In the genomic region with DNA sequence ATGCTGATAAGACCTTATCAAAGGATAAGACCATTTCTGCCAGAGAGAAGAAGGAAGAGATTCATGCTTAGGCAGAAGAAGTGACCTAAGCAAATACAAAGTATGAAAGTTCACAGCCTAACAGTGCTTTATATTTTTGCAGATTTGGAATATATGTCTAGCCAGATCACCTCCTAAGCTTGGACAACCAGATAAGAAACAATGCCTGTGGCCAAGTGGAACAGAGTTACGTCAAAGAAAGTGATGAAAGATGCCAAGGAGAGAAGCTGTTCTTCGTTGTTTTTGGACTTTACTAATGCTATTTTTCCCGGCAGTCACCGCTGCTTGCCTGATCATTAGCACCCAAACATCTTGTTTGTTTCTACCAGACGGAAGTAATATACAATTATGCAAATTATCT, we compare ENCODE assay signal across 18 cellular contexts.
A peak's percentile ranks its signal among the peaks of the same experiment; 100 is the strongest.
DNase-seq lines count a peak whose midpoint lies in the region; ATAC-seq, FAIRE-seq and TF ChIP-seq lines count a peak whose summit lies in the region.
"Had no signal": no experiment of that assay in that cellular context is flagged by ENCODE, and none has a peak within 500 bp of the region (broad histone marks: within the 10 kb centered on the region; RNA-seq: fewer than 3 reads in every experiment).

No MANE protein-coding gene starts in this region.

- no TSS peak for BruUV-seq in endothelial cell of umbilical vein (replicated peaks; lab: Mats Ljungman, UMichigan)

- H3K27me3 ChIP-seq in endothelial cell of umbilical vein (ENCODE audit: control insufficient read depth in 2 of 2, insufficient read depth in 2 of 2, low read length in 2 of 2) (no peaks in the 10 kb centered on the region), HAP-1 (ENCODE audit: low read depth) (0 out of 2 replicates have a peak, but pooled peaks cover under 1% of the 10 kb centered on the region)
- H3K27me3 ChIP-seq in effector memory CD4-positive, alpha-beta T cell (replicated peaks; ENCODE audit: control insufficient read depth, insufficient read depth, low read length, poor library complexity, severe bottlenecking), result no peaks in the 10 kb centered on the region

- no peak overlapping the region for H3K27ac ChIP-seq in endothelial cell of umbilical vein (ENCODE audit: insufficient read depth, low read depth, low read length)
- H3K27ac ChIP-seq in effector memory CD4-positive, alpha-beta T cell (ENCODE audit: insufficient read depth, low read length, poor library complexity, severe bottlenecking), result no peak overlapping the region
- H3K27ac ChIP-seq: A549, C4-2B had no signal

- H3K9me1 ChIP-seq in endothelial cell of umbilical vein (replicated peaks; ENCODE audit: control insufficient read depth, extremely low read depth, insufficient read depth, low read length), result no peaks in the 10 kb centered on the region

- no peaks in the 10 kb centered on the region for H3K79me2 ChIP-seq in endothelial cell of umbilical vein (ENCODE audit: control insufficient read depth, insufficient read depth, low read length)

- dilution Hi-C loops in endothelial cell of umbilical vein (cut with MboI; ENCODE audit: extremely low pct_ligation_motif_present, low sequenced_read_pairs), result no loop called here

- CTCF ChIA-PET in endothelial cell of umbilical vein (lab: Charles Lee), result interaction anchor here (1.0 to 3.2 kb wide), 3 partner anchors 11 to 281 kb away, joined by 3 to 12 read pairs (median 3); no protein-coding TSS in a partner anchor
- CTCF ChIA-PET in activated CD8-positive, alpha-beta T cell treated with anti-CD3 and anti-CD28 coated beads, Interleukin-2, amount 10 ng/mL, durations not matched to agents 7 days and 5 days (lab: Charles Lee), result no interaction called here

- no peak overlapping the region for H3K4me3 Mint-ChIP-seq in activated CD8-positive, alpha-beta T cell treated with anti-CD3 and anti-CD28 coated beads, Interleukin-2, amount 10 ng/mL, durations not matched to agents 7 days and 5 days
- H3K4me3 Mint-ChIP-seq: CD4-positive, alpha-beta T cell; H9 had no signal

- DNase-seq in astrocyte of the hippocampus (ENCODE audit: low read depth, low spot score), result peak; percentile 8
- no peak for DNase-seq in endothelial cell of umbilical vein (ENCODE audit: low read depth, low spot score)
- DNase-seq in iris pigment epithelial cell (ENCODE audit: low read depth), result peak; percentile 33
- no peak for DNase-seq in HAP-1 (ENCODE audit: low spot score in 2 of 2)
- no peak for DNase-seq in effector memory CD4-positive, alpha-beta T cell
- DNase-seq in A172 (ENCODE audit: low spot score), result no peak
- no peak for DNase-seq in activated CD8-positive, alpha-beta T cell treated with anti-CD3 and anti-CD28 coated beads, Interleukin-2, amount 10 ng/mL, durations not matched to agents 7 days and 5 days
- DNase-seq: AML-193; Caco-2; CD4-positive, alpha-beta T cell; H9 had no signal

- no peaks in the 10 kb centered on the region for H3K9me3 ChIP-seq in endothelial cell of umbilical vein (replicated peaks; ENCODE audit: control insufficient read depth, insufficient read depth, low read length)
- H3K9me3 ChIP-seq in HAP-1, result no peaks in the 10 kb centered on the region
- H3K9me3 ChIP-seq in effector memory CD4-positive, alpha-beta T cell (ENCODE audit: control insufficient read depth, low read length), result no peaks in the 10 kb centered on the region
- H3K9me3 ChIP-seq: A549, Caco-2 had no signal

- no peak overlapping the region for H3K4me2 ChIP-seq in endothelial cell of umbilical vein (ENCODE audit: insufficient read depth, low read length)
- H3K4me2 ChIP-seq: A549 had no signal

- intact Hi-C loops in endothelial cell of umbilical vein (cut with micrococcal nuclease), result no loop called here

- TF ChIP-seq POLR2A in endothelial cell of umbilical vein (IDR thresholded peaks at IDR 0.05; ENCODE audit: low read depth, low read length), result no peak

- H2AFZ ChIP-seq in endothelial cell of umbilical vein (ENCODE audit: low read depth, low read length), result peak overlapping the region; percentile 46

- no peak for TF ChIP-seq CTCF in endothelial cell of umbilical vein (IDR thresholded peaks at IDR 0.05; ENCODE audit: extremely low read depth in 1 of 2, insufficient read depth in 1 of 2, low read depth in 1 of 2, low read length in 2 of 2)

- H3K4me1 ChIP-seq in endothelial cell of umbilical vein (ENCODE audit: control insufficient read depth, extremely low read depth, insufficient read depth, low read length) (no peaks in the 10 kb centered on the region), HAP-1 (no peaks in the 10 kb centered on the region)
- no peaks in the 10 kb centered on the region for H3K4me1 ChIP-seq in effector memory CD4-positive, alpha-beta T cell (ENCODE audit: control insufficient read depth, insufficient read depth, low read length, poor library complexity, severe bottlenecking)
- H3K4me1 ChIP-seq: A549, Caco-2 had no signal

- no peak for FAIRE-seq in endothelial cell of umbilical vein (lab: Jason Lieb, UNC)
- FAIRE-seq: A549, D721Med, G401.6, GM12891, GM19239, H1 had no signal

- POLR2A ChIA-PET in endothelial cell of umbilical vein (lab: Charles Lee), result no interaction called here
- POLR2A ChIA-PET in activated CD8-positive, alpha-beta T cell treated with anti-CD3 and anti-CD28 coated beads, Interleukin-2, amount 10 ng/mL, durations not matched to agents 7 days and 5 days (lab: Charles Lee), result no interaction called here

- no peak overlapping the region for H3K27ac Mint-ChIP-seq in activated CD8-positive, alpha-beta T cell treated with anti-CD3 and anti-CD28 coated beads, Interleukin-2, amount 10 ng/mL, durations not matched to agents 7 days and 5 days
- H3K27ac Mint-ChIP-seq: CD4-positive, alpha-beta T cell; H9 had no signal

- H3K4me3 ChIP-seq in endothelial cell of umbilical vein (replicated peaks in 1 of 3; ENCODE audit: insufficient read depth in 1 of 3, low read depth in 1 of 3, low read length in 3 of 3) (no peak overlapping the region), HAP-1 (no peak overlapping the region)
- no peak overlapping the region for H3K4me3 ChIP-seq in effector memory CD4-positive, alpha-beta T cell (ENCODE audit: insufficient read depth, low read depth, low read length, poor library complexity, severe bottlenecking)
- H3K4me3 ChIP-seq: A549 had no signal

- no peak for ATAC-seq in activated CD8-positive, alpha-beta T cell treated with anti-CD3 and anti-CD28 coated beads, Interleukin-2, amount 10 ng/mL, durations not matched to agents 7 days and 5 days
- ATAC-seq: A549 had no signal

- H4K20me1 ChIP-seq in endothelial cell of umbilical vein (replicated peaks; ENCODE audit: control insufficient read depth, extremely low read depth, insufficient read depth, low read length), result no peaks in the 10 kb centered on the region

- no peaks in the 10 kb centered on the region for H3K4me1 Mint-ChIP-seq in activated CD8-positive, alpha-beta T cell treated with anti-CD3 and anti-CD28 coated beads, Interleukin-2, amount 10 ng/mL, durations not matched to agents 7 days and 5 days (ENCODE audit: low read depth)
- H3K4me1 Mint-ChIP-seq: H9 had no signal

- H3K9me3 Mint-ChIP-seq in activated CD8-positive, alpha-beta T cell treated with anti-CD3 and anti-CD28 coated beads, Interleukin-2, amount 10 ng/mL, durations not matched to agents 7 days and 5 days (ENCODE audit: insufficient read depth), result no peaks in the 10 kb centered on the region
- H3K9me3 Mint-ChIP-seq: H9 had no signal

- no peak overlapping the region for H3K9ac ChIP-seq in endothelial cell of umbilical vein (replicated peaks; ENCODE audit: extremely low read depth, insufficient read depth, low read length)

- H3K27me3 Mint-ChIP-seq in activated CD8-positive, alpha-beta T cell treated with anti-CD3 and anti-CD28 coated beads, Interleukin-2, amount 10 ng/mL, durations not matched to agents 7 days and 5 days (ENCODE audit: low read depth), result peaks cover 2% of the 10 kb centered on the region
- H3K27me3 Mint-ChIP-seq: CD4-positive, alpha-beta T cell had no signal

- in situ Hi-C loops in HAP-1 (cut with MboI; ENCODE audit: low sequenced_read_pairs), result no loop called here

- H3K36me3 Mint-ChIP-seq in activated CD8-positive, alpha-beta T cell treated with anti-CD3 and anti-CD28 coated beads, Interleukin-2, amount 10 ng/mL, durations not matched to agents 7 days and 5 days (ENCODE audit: low read depth), result no peaks in the 10 kb centered on the region

- H3K36me3 ChIP-seq in endothelial cell of umbilical vein (ENCODE audit: control insufficient read depth in 2 of 2, extremely low read depth in 1 of 2, insufficient read depth in 2 of 2, low read length in 2 of 2) (no peaks in the 10 kb centered on the region), HAP-1 (replicated peaks) (no peaks in the 10 kb centered on the region)
- H3K36me3 ChIP-seq in effector memory CD4-positive, alpha-beta T cell (ENCODE audit: control insufficient read depth, insufficient read depth, low read length), result no peaks in the 10 kb centered on the region

TF ChIP-seq in endothelial cell of umbilical vein, 7 proteins besides CTCF, POLR2A, EP300 and RAD21:
- TF ChIP-seq POLR2AphosphoS5 (IDR thresholded peaks at IDR 0.05; ENCODE audit: insufficient read depth, low read depth, low read length) (no peak), FOS (IDR thresholded peaks at IDR 0.05; ENCODE audit: borderline replicate concordance, insufficient read depth, low read length) (no peak), MYC (IDR thresholded peaks at IDR 0.05; ENCODE audit: low read depth, low read length) (no peak), EZH2 (IDR thresholded peaks at IDR 0.05; ENCODE audit: borderline replicate concordance, low read depth, low read length, severe bottlenecking) (no peak), GATA2 (IDR thresholded peaks at IDR 0.05; ENCODE audit: insufficient read depth, insufficient read length, low read depth, low read length) (no peak), JUN (IDR thresholded peaks at IDR 0.05; ENCODE audit: borderline replicate concordance, insufficient read depth, insufficient read length, low read depth) (no peak)
- TF ChIP-seq, protein P1, sequence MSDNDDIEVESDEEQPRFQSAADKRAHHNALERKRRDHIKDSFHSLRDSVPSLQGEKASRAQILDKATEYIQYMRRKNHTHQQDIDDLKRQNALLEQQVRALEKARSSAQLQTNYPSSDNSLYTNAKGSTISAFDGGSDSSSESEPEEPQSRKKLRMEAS (IDR thresholded peaks at IDR 0.05; ENCODE audit: insufficient read depth, insufficient read length), result no peak

Comparison
In these comparisons a context has a peak if more than half of its experiments do, and no peak if none do; other contexts are left out.
1. DNase-seq: peak in astrocyte of the hippocampus (single experiment) and iris pigment epithelial cell (single experiment); none in endothelial cell of umbilical vein (single experiment), HAP-1 (0 of 2), effector memory CD4-positive, alpha-beta T cell (0 of 3), A172 (single experiment) and activated CD8-positive, alpha-beta T cell treated with anti-CD3 and anti-CD28 coated beads, Interleukin-2, amount 10 ng/mL, durations not matched to agents 7 days and 5 days (single experiment).